ENCODE assay signal across 1 cellular context in the genomic region with DNA sequence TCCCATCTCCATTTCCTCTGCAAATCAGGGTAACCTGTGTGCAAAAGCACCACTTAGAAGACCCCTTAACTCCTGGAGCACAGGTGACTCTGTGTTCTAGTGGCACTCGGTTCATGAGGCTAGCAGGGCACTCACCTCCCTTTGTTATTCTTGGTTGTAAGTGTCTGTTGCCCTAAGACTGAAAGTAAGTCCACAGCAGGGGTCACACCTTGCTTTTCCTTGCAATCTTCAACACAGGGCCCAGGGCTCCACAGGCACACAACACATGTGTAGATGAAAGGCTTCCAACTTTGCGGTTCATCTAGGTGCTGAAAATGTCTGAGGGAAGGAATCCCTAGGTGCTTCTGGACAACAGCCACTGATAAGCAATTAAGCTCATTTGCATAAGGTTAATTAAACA.
TF ChIP-seq lines count a peak whose summit lies in the region.

No MANE protein-coding gene starts in this region.

TF ChIP-seq in HepG2, 621 proteins besides CTCF, POLR2A, EP300 and RAD21:
- TF ChIP-seq ZNF329 (CRISPR knock-in tag; IDR thresholded peaks at IDR 0.05; ENCODE audit: low read depth) (no peak), MTA1 (CRISPR knock-in tag; IDR thresholded peaks at IDR 0.05; ENCODE audit: borderline replicate concordance) (no peak)
